20 cellular contexts compared by ENCODE assay signal in the genomic region with DNA sequence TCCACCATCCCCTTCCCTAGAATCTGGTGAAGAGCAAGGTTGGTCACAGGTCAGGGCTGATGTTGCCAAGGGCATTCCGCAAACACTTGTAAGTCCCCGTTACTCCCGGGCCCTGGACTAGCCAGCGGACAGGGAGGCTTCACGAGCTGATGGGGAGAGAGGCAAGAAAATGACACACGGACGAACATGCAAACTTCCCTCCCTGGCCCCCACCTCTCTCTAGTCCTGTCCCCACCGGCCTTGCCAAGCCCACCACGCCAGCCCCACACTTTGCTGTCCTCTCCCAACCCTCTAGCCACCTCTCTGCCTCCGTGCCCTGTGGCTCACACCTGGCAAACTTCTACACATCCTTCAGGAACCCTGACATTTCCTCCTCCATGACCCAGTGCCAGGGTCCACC.
"Had no signal": no experiment of that assay in that cellular context is flagged by ENCODE, and none has a peak within 500 bp of the region (broad histone marks: within the 10 kb centered on the region; RNA-seq: fewer than 3 reads in every experiment).

No MANE protein-coding gene starts in this region.

- H3K4me1 Mint-ChIP-seq: activated B cell treated with CpG ODN at 0.5 μM for 24 hours; activated T-helper 17 cell treated with anti-CD3 and anti-CD28 coated beads, Interleukin-2, amount 50 U/mL, for 72 hours had no signal

- H3K27me3 ChIP-seq: hepatocyte, transverse colon, vagina had no signal

- H3K27ac ChIP-seq: esophagus muscularis mucosa, gastroesophageal sphincter, hepatocyte, parathyroid adenoma, transverse colon, vagina had no signal

- H3K36me3 Mint-ChIP-seq: activated CD4-positive, alpha-beta memory T cell treated with anti-CD3 and anti-CD28 coated beads for 36 hours; brain had no signal

- DNase-seq: activated B cell treated with CpG ODN at 0.5 μM for 24 hours; activated CD4-positive, alpha-beta memory T cell treated with anti-CD3 and anti-CD28 coated beads for 36 hours; activated CD4-positive, alpha-beta T cell treated with anti-CD3 and anti-CD28 coated beads for 4 hours; activated naive CD4-positive, alpha-beta T cell; activated T-cell treated with anti-CD3 and anti-CD28 coated beads for 4 hours; cortex of kidney; effector CD4-positive, alpha-beta T cell; stimulated activated CD4-positive, alpha-beta T cell treated with anti-CD3 and anti-CD28 coated beads, Interleukin-2, amount 100 ng/mL, for 24 hours; stimulated activated naive CD8-positive, alpha-beta T cell treated with anti-CD3 and anti-CD28 coated beads, Interleukin-15, Interleukin-2, amounts not matched to agents 100 U/mL and 50 U/mL, for 24 hours; substantia nigra; T-helper 1 cell; T-helper 9 cell; transverse colon had no signal

- H3K27ac Mint-ChIP-seq: activated B cell treated with CpG ODN at 0.5 μM for 24 hours; activated CD4-positive, alpha-beta memory T cell treated with anti-CD3 and anti-CD28 coated beads for 36 hours; activated T-helper 17 cell treated with anti-CD3 and anti-CD28 coated beads, Interleukin-2, amount 50 U/mL, for 72 hours had no signal

- H3K9me3 Mint-ChIP-seq: activated B cell treated with CpG ODN at 0.5 μM for 24 hours; activated CD4-positive, alpha-beta memory T cell treated with anti-CD3 and anti-CD28 coated beads for 36 hours; activated T-helper 17 cell treated with anti-CD3 and anti-CD28 coated beads, Interleukin-2, amount 50 U/mL, for 72 hours had no signal

- H3K36me3 ChIP-seq: esophagus muscularis mucosa, gastroesophageal sphincter, transverse colon, vagina had no signal

- H3K9ac ChIP-seq: parathyroid adenoma had no signal

- H3K4me2 ChIP-seq: hepatocyte had no signal

- H3K4me3 ChIP-seq: esophagus muscularis mucosa, gastroesophageal sphincter, hepatocyte, transverse colon, vagina had no signal

- H3K4me1 ChIP-seq: parathyroid adenoma, vagina had no signal

- ATAC-seq: activated T-helper 17 cell treated with anti-CD3 and anti-CD28 coated beads, Interleukin-2, amount 50 U/mL, for 72 hours; gastroesophageal sphincter; stimulated activated naive CD8-positive, alpha-beta T cell treated with anti-CD3 and anti-CD28 coated beads, Interleukin-15, Interleukin-2, amounts not matched to agents 100 U/mL and 50 U/mL, for 24 hours had no signal

- H3K9me3 ChIP-seq: esophagus muscularis mucosa, gastroesophageal sphincter, transverse colon, vagina had no signal

- H2AFZ ChIP-seq: hepatocyte, parathyroid adenoma had no signal

- H3K4me3 Mint-ChIP-seq: activated B cell treated with CpG ODN at 0.5 μM for 24 hours; activated CD4-positive, alpha-beta memory T cell treated with anti-CD3 and anti-CD28 coated beads for 36 hours; activated T-helper 17 cell treated with anti-CD3 and anti-CD28 coated beads, Interleukin-2, amount 50 U/mL, for 72 hours; brain had no signal
